In the genomic region with DNA sequence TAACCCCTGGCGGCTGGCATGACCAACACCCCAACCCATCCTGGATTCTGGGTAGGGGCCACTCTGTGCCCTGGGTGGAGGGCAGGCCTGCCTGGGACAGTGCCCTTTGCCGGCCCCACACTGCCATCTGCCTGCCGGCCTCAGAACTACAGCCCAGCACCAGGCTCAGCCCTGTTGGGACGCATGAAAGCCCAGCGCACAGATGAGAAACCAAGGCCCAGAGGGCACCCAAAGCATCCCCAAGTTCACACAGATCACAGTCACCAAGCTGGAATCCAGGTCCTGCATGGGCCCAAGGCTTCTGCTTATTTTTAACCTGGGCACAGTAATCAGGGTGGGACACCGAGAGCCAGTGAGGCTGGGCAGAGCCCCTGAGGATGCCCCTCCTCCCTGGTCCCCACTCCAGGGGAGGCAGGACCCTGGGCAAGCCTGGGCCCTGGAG, we compare ENCODE assay signal across 8 cellular contexts. TPM values are rescaled to one million over a fixed set of nuclear protein-coding genes. Genes with fewer than 3 reads are reported as not detected.
DNase-seq lines count a peak whose midpoint lies in the region; ATAC-seq, FAIRE-seq and TF ChIP-seq lines count a peak whose summit lies in the region.

No MANE protein-coding gene starts in this region.

- H3K4me1 ChIP-seq in MM.1S (ENCODE audit: low read length): no peaks in the 10 kb centered on the region

- H2AFZ ChIP-seq in MM.1S (ENCODE audit: low read length): no peak overlapping the region

- no peak overlapping the region for H3K4me2 ChIP-seq in MM.1S (ENCODE audit: low read depth, low read length)

- FAIRE-seq in D721Med (lab: Jason Lieb, UNC): no peak

- H4K20me1 ChIP-seq in MM.1S (ENCODE audit: insufficient read depth, low read length): no peaks in the 10 kb centered on the region

- DNase-seq in D721Med (ENCODE audit: insufficient read length, low spot score) (peak; percentile 67), MM.1S (peak; percentile 21), dermis microvascular lymphatic vessel endothelial cell (ENCODE audit: low read depth in 2 of 2) (peak; percentile 10 to 44), medulla oblongata (ENCODE audit: extremely low spot score) (peak; percentile 70), cortex of kidney (lab: John Stamatoyannopoulos, UW) (no peak)
- DNase-seq in activated CD4-positive, alpha-beta T cell treated with anti-CD3 and anti-CD28 coated beads, Interleukin-2, amount 50 U/mL, for 24 hours (ENCODE audit: low read depth in 1 of 2, low spot score in 1 of 2): peak; percentile 43 to 49
- peak; percentile 45 for DNase-seq in stimulated activated CD8-positive, alpha-beta memory T cell treated with anti-CD3 and anti-CD28 coated beads, Interleukin-15, amount 100 ng/mL, for 24 hours (ENCODE audit: low read depth)

- H3K9me2 ChIP-seq in MM.1S (replicated peaks; ENCODE audit: insufficient read depth, low read length): no peaks in the 10 kb centered on the region

- ATAC-seq in GM21515 (IDR thresholded peaks at IDR 0.05; ENCODE audit: unreplicated experiment): peak; percentile 73

- no peaks in the 10 kb centered on the region for H3K27me3 ChIP-seq in MM.1S (replicated peaks; ENCODE audit: insufficient read depth, low read length)

- no peak overlapping the region for H3K27ac ChIP-seq in MM.1S (ENCODE audit: low read length)

- TF ChIP-seq CTCF in D721Med (IDR thresholded peaks at IDR 0.05; ENCODE audit: insufficient read depth, missing control alignments) (peak; percentile 70), MM.1S (IDR thresholded peaks at IDR 0.05; ENCODE audit: low read length) (peak; percentile 73)

- no peaks in the 10 kb centered on the region for H3K36me3 ChIP-seq in MM.1S (replicated peaks; ENCODE audit: insufficient read depth, low read length)

- no peaks in the 10 kb centered on the region for H3F3A ChIP-seq in MM.1S (ENCODE audit: insufficient read depth, low read length)

- H3K79me2 ChIP-seq in MM.1S (ENCODE audit: low read length): no peaks in the 10 kb centered on the region

- no peak overlapping the region for H3K9ac ChIP-seq in MM.1S (ENCODE audit: low read length)

- no peak overlapping the region for H3K4me3 ChIP-seq in MM.1S (ENCODE audit: low read length)

- H3K9me3 ChIP-seq in MM.1S (replicated peaks; ENCODE audit: insufficient read depth, low read length): no peaks in the 10 kb centered on the region

RNA-seq across cellular contexts. Expression of gene RFLNA, which starts 26.2 kb away (rescaled TPM):
- total RNA-seq in dermis microvascular lymphatic vessel endothelial cell: under 0.01 TPM in 2 replicates
